In genomic region chr9:37309136-37309535, GRCh38 we compare ENCODE assay signal across 8 cellular contexts.
DNase-seq lines count a peak whose midpoint lies in the region; ATAC-seq and TF ChIP-seq lines count a peak whose summit lies in the region.

No MANE protein-coding gene starts in this region.

- peak overlapping the region; percentile 3; the same call in 1 of the 2 replicates for H3K4me2 ChIP-seq in DOHH2 (ENCODE audit: low read length)

- DNase-seq in HAP-1 (ENCODE audit: low spot score in 2 of 2) (peak; percentile 26 to 37), mesothelial cell of epicardium (ENCODE audit: low spot score in 2 of 2, unreplicated experiment in 2 of 2) (no peak), left colon (no peak), caudate nucleus (lab: John Stamatoyannopoulos, UW) (no peak), MV-4-11 (lab: John Stamatoyannopoulos, UW) (no peak)
- DNase-seq in activated CD4-positive, alpha-beta memory T cell treated with anti-CD3 and anti-CD28 coated beads for 36 hours, result peak; percentile 40

- H3K27me3 ChIP-seq in DOHH2 (ENCODE audit: control insufficient read depth, low read length), result no peaks in the 10 kb centered on the region
- no peaks in the 10 kb centered on the region for H3K27me3 ChIP-seq in HAP-1 (ENCODE audit: low read depth)

- no peaks in the 10 kb centered on the region for H4K20me1 ChIP-seq in DOHH2 (ENCODE audit: control insufficient read depth, insufficient read depth, low read depth, low read length)

- intact Hi-C loops in activated CD4-positive, alpha-beta memory T cell treated with anti-CD3 and anti-CD28 coated beads for 36 hours (cut with micrococcal nuclease), result loop anchor here (1.0 to 10.0 kb wide), 2 partner anchors 313 to 434 kb away; no protein-coding TSS in a partner anchor
- intact Hi-C loops in left colon (cut with DNase I, micrococcal nuclease), result no loop called here

- no peak for ATAC-seq in left colon
- ATAC-seq in HG03457 (IDR thresholded peaks at IDR 0.05; ENCODE audit: unreplicated experiment), result no peak

- H3K36me3 Mint-ChIP-seq in activated CD4-positive, alpha-beta memory T cell treated with anti-CD3 and anti-CD28 coated beads for 36 hours, result peaks cover 15% of the 10 kb centered on the region
- peaks cover 8% of the 10 kb centered on the region for H3K36me3 Mint-ChIP-seq in mesothelial cell of epicardium

- no peak overlapping the region for H3K4me3 Mint-ChIP-seq in activated CD4-positive, alpha-beta memory T cell treated with anti-CD3 and anti-CD28 coated beads for 36 hours
- H3K4me3 Mint-ChIP-seq in mesothelial cell of epicardium, result no peak overlapping the region

- POLR2A ChIA-PET in activated CD4-positive, alpha-beta memory T cell treated with anti-CD3 and anti-CD28 coated beads for 36 hours (lab: Charles Lee), result no interaction called here

- H3K36me3 ChIP-seq in DOHH2 (ENCODE audit: control insufficient read depth, low read length) (peaks cover 69% of the 10 kb centered on the region), HAP-1 (replicated peaks) (no peaks in the 10 kb centered on the region; the same call in 1 of the 2 replicates)

- H3K4me1 ChIP-seq in DOHH2 (ENCODE audit: control insufficient read depth, low read length), result peaks cover 69% of the 10 kb centered on the region
- H3K4me1 ChIP-seq in HAP-1, result peaks cover 13% of the 10 kb centered on the region

- peak overlapping the region; percentile 19 for H3K27ac ChIP-seq in DOHH2 (ENCODE audit: low read depth, low read length)
- no peak overlapping the region for H3K27ac ChIP-seq in caudate nucleus (ENCODE audit: low read depth, low read length)

- H3F3A ChIP-seq in DOHH2 (ENCODE audit: control insufficient read depth, insufficient read depth), result peaks cover 16% of the 10 kb centered on the region

- no peaks in the 10 kb centered on the region for H3K27me3 Mint-ChIP-seq in activated CD4-positive, alpha-beta memory T cell treated with anti-CD3 and anti-CD28 coated beads for 36 hours
- no peaks in the 10 kb centered on the region for H3K27me3 Mint-ChIP-seq in mesothelial cell of epicardium (ENCODE audit: low read depth)

- H3K9me3 ChIP-seq in DOHH2 (ENCODE audit: control insufficient read depth, insufficient read depth, low read length) (no peaks in the 10 kb centered on the region), HAP-1 (no peaks in the 10 kb centered on the region)

- peaks cover 13% of the 10 kb centered on the region for H3K79me2 ChIP-seq in DOHH2 (ENCODE audit: control insufficient read depth, low read length)

- CTCF ChIA-PET in activated CD4-positive, alpha-beta memory T cell treated with anti-CD3 and anti-CD28 coated beads for 36 hours (lab: Charles Lee), result interaction anchor here (0.6 to 1.2 kb wide), 3 partner anchors 271 to 436 kb away, joined by 3 to 6 read pairs (median 3); no protein-coding TSS in a partner anchor

- TF ChIP-seq CTCF in DOHH2 (IDR thresholded peaks at IDR 0.05; ENCODE audit: low read depth, low read length, poor library complexity, severe bottlenecking) (peak; percentile 56), mesothelial cell of epicardium (IDR thresholded peaks at IDR 0.05; ENCODE audit: unreplicated experiment) (no peak)

- no peaks in the 10 kb centered on the region for H3K9me2 ChIP-seq in DOHH2 (replicated peaks; ENCODE audit: control insufficient read depth, low read length)

- H3K27ac Mint-ChIP-seq in activated CD4-positive, alpha-beta memory T cell treated with anti-CD3 and anti-CD28 coated beads for 36 hours, result no peak overlapping the region
- H3K27ac Mint-ChIP-seq in mesothelial cell of epicardium, result peak overlapping the region; percentile 21

- no peak overlapping the region for H3K4me3 ChIP-seq in DOHH2 (ENCODE audit: low read length)
- no peak overlapping the region for H3K4me3 ChIP-seq in HAP-1

- in situ Hi-C loops in HAP-1 (cut with MboI; ENCODE audit: low sequenced_read_pairs), result no loop called here

- H3K9me3 Mint-ChIP-seq in activated CD4-positive, alpha-beta memory T cell treated with anti-CD3 and anti-CD28 coated beads for 36 hours, result no peaks in the 10 kb centered on the region
- H3K9me3 Mint-ChIP-seq in mesothelial cell of epicardium, result no peaks in the 10 kb centered on the region

- peaks cover 3% of the 10 kb centered on the region for H3K4me1 Mint-ChIP-seq in activated CD4-positive, alpha-beta memory T cell treated with anti-CD3 and anti-CD28 coated beads for 36 hours (ENCODE audit: low read depth)
- peaks cover 10% of the 10 kb centered on the region for H3K4me1 Mint-ChIP-seq in mesothelial cell of epicardium

Comparison
In these comparisons a context has a peak if more than half of its experiments do, and no peak if none do; other contexts are left out.
1. DNase-seq: peak in HAP-1 (2 of 2) and activated CD4-positive, alpha-beta memory T cell treated with anti-CD3 and anti-CD28 coated beads for 36 hours (single experiment); none in mesothelial cell of epicardium (0 of 2), left colon (0 of 2), caudate nucleus (0 of 61) and MV-4-11 (single experiment).